Comparison of ENCODE assay signal across 15 cellular contexts in the genomic region with DNA sequence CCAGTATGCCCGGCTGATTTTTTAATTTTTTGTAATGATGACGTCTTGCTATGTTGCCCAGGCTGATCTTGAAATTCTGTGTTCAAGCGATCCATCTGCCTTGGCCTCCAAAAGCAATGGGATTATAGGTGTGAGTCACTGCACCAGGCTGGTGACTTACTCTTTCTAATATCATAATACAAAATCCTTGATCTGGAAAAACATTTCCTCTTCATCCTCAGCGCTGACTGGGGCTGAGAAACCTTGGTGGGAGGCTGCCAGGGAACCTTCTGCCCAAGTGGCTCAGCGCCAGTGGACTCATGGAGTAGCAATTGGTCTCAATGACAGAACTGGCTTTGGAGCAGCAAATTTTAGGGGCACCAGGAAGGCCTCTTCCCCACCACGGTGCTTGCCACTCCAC.
"Had no signal": no experiment of that assay in that cellular context is flagged by ENCODE, and none has a peak within 500 bp of the region (broad histone marks: within the 10 kb centered on the region; RNA-seq: fewer than 3 reads in every experiment).

No MANE protein-coding gene starts in this region.

- H3K36me3 ChIP-seq: upper lobe of left lung had no signal

- H3K36me3 Mint-ChIP-seq: naive thymus-derived CD8-positive, alpha-beta T cell had no signal

- H3K27ac ChIP-seq: dorsolateral prefrontal cortex, upper lobe of left lung had no signal

- DNase-seq: activated T-cell treated with anti-CD3 and anti-CD28 coated beads, Interleukin-2, amount 50 U/mL, for 4 hours; glutamatergic neuron; immature natural killer cell; left colon; mammary epithelial cell; mucosa of descending colon; naive thymus-derived CD8-positive, alpha-beta T cell; nucleus accumbens; SK-N-SH; stimulated activated CD4-positive, alpha-beta T cell treated with anti-CD3 and anti-CD28 coated beads, Interleukin-2, amount 100 ng/mL, for 24 hours; stimulated activated naive CD8-positive, alpha-beta T cell treated with anti-CD3 and anti-CD28 coated beads, Interleukin-15, Interleukin-2, amounts not matched to agents 100 U/mL and 50 U/mL, for 24 hours; upper lobe of left lung had no signal

- H3K4me3 ChIP-seq: dorsolateral prefrontal cortex, mucosa of descending colon, upper lobe of left lung had no signal

- H3K9me3 Mint-ChIP-seq: activated T-cell treated with anti-CD3 and anti-CD28 coated beads, Interleukin-2, amount 50 U/mL, for 4 hours; central memory CD8-positive, alpha-beta T cell; immature natural killer cell; naive thymus-derived CD8-positive, alpha-beta T cell had no signal

- H3K27ac Mint-ChIP-seq: progenitor cell of endocrine pancreas had no signal

- H3K27me3 Mint-ChIP-seq: central memory CD8-positive, alpha-beta T cell; naive thymus-derived CD8-positive, alpha-beta T cell had no signal

- H3K4me3 Mint-ChIP-seq: activated T-cell treated with anti-CD3 and anti-CD28 coated beads, Interleukin-2, amount 50 U/mL, for 4 hours; central memory CD8-positive, alpha-beta T cell; naive thymus-derived CD8-positive, alpha-beta T cell had no signal

- H3K9me3 ChIP-seq: mucosa of descending colon, SK-N-SH, upper lobe of left lung had no signal

- H3K27me3 ChIP-seq: dorsolateral prefrontal cortex, upper lobe of left lung had no signal
